ENCODE assay signal across 10 cellular contexts in genomic region chr20:32040142-32040953, GRCh38. TPM values are rescaled to one million over a fixed set of nuclear protein-coding genes. Genes with fewer than 3 reads are reported as not detected.
DNase-seq lines count a peak whose midpoint lies in the region; ATAC-seq and TF ChIP-seq lines count a peak whose summit lies in the region.
"Had no signal": no experiment of that assay in that cellular context is flagged by ENCODE, and none has a peak within 500 bp of the region (broad histone marks: within the 10 kb centered on the region; RNA-seq: fewer than 3 reads in every experiment).

No MANE protein-coding gene starts in this region.

- H3K27me3 ChIP-seq in breast epithelium (peaks cover 0 to 15% of the 10 kb centered on the region in 2 donors), transverse colon (peaks cover 28% of the 10 kb centered on the region)
- H3K27me3 ChIP-seq: ovary had no signal

- TF ChIP-seq POLR2A in breast epithelium (IDR thresholded peaks at IDR 0.05) (no peak), transverse colon (IDR thresholded peaks at IDR 0.05) (no peak)

- no peaks in the 10 kb centered on the region for H3K36me3 Mint-ChIP-seq in chondrocyte (ENCODE audit: low read depth)

- H3K36me3 ChIP-seq in breast epithelium, result no peaks in the 10 kb centered on the region
- H3K36me3 ChIP-seq in transverse colon, result no peaks in the 10 kb centered on the region
- H3K36me3 ChIP-seq: ovary had no signal

- in situ Hi-C loops in T47D (cut with HindIII; ENCODE audit: low pct_unique_long_range_greater_than_20kb, low sequenced_read_pairs) (no loop called here), transverse colon (cut with MboI; ENCODE audit: low pct_ligation_motif_present in 1 of 4, low pct_unique_long_range_greater_than_20kb in 1 of 4, low sequenced_read_pairs in 3 of 4) (no loop called here), ACHN (cut with HindIII; ENCODE audit: low pct_ligation_motif_present, low pct_unique_long_range_greater_than_20kb, low sequenced_read_pairs) (no loop called here)

- H3K4me1 ChIP-seq in breast epithelium (no peaks in the 10 kb centered on the region), transverse colon (no peaks in the 10 kb centered on the region)

- peak; percentile 61 to 87 for DNase-seq in T47D (ENCODE audit: low read depth in 1 of 2, low spot score in 1 of 2)
- DNase-seq in breast epithelium (ENCODE audit: low spot score in 2 of 2), result no peak
- peak; percentile 58 for DNase-seq in NCI-H1048 (lab: John Stamatoyannopoulos, UW)
- peak; percentile 85 for DNase-seq in germinal center (ENCODE audit: low spot score)
- peak; percentile 30 for DNase-seq in transverse colon
- DNase-seq in ACHN, result no peak
- no peak for DNase-seq in chondrocyte (ENCODE audit: low spot score)
- DNase-seq: ovary had no signal

- WGBS in transverse colon (ENCODE audit: low coverage in 1 of 2), 2 donors, result 33% methylated on average over 10 of the region's 10 CpGs; no CpG with 5 or more reads in 1 of the 2 donors

- TF ChIP-seq EP300 in transverse colon (IDR thresholded peaks at IDR 0.05; ENCODE audit: low read depth), result no peak

- intact Hi-C loops in breast epithelium (cut with DNase I; ENCODE audit: low total_unique reads), result loop anchor here (5.0 kb wide), 1 partner anchor 1017 kb away; no protein-coding TSS in a partner anchor
- intact Hi-C loops in transverse colon (cut with DNase I; ENCODE audit: low total_unique reads), result no loop called here

- no peak overlapping the region for H3K4me3 Mint-ChIP-seq in chondrocyte (ENCODE audit: unreplicated experiment)

- H3K9me3 ChIP-seq in breast epithelium, result no peaks in the 10 kb centered on the region
- H3K9me3 ChIP-seq in transverse colon, result no peaks in the 10 kb centered on the region
- H3K9me3 ChIP-seq: ovary had no signal

- H3K4me3 ChIP-seq in breast epithelium, result no peak overlapping the region
- no peak overlapping the region for H3K4me3 ChIP-seq in transverse colon
- H3K4me3 ChIP-seq: ovary had no signal

- H3K27ac ChIP-seq in breast epithelium (no peak overlapping the region), transverse colon (no peak overlapping the region)
- H3K27ac ChIP-seq: ovary, VCaP had no signal

- H3K4me1 Mint-ChIP-seq in chondrocyte (ENCODE audit: low read depth), result peaks cover 39% of the 10 kb centered on the region

- no peak overlapping the region for H3K27ac Mint-ChIP-seq in chondrocyte (ENCODE audit: unreplicated experiment)

- peaks cover 8% of the 10 kb centered on the region for H3K9me3 Mint-ChIP-seq in chondrocyte (ENCODE audit: low read depth)

- TF ChIP-seq CTCF in breast epithelium (IDR thresholded peaks at IDR 0.05) (no peak), transverse colon (IDR thresholded peaks at IDR 0.05) (no peak), chondrocyte (IDR thresholded peaks at IDR 0.05) (no peak)

- ATAC-seq in GM18870 (IDR thresholded peaks at IDR 0.05; ENCODE audit: unreplicated experiment), result no peak

- H3K27me3 Mint-ChIP-seq in chondrocyte (ENCODE audit: low read depth), result peaks cover 28% of the 10 kb centered on the region

RNA-seq across cellular contexts. Expression of gene HCK, which starts 11.7 kb away (rescaled TPM):
- total RNA-seq in breast epithelium, result 10 to 100 TPM; 10.2 to 27.4 (median 16.0) TPM
- 10 to 100 TPM in 3 of 4 donors, 1 to 10 TPM in 1; 9.7 to 22.7 (median 11.7) TPM for total RNA-seq in transverse colon
- total RNA-seq in chondrocyte, result not detected in 3 replicates

RNA-seq across cellular contexts. Expression of gene CCM2L, which starts 30.1 kb away (rescaled TPM):
- total RNA-seq in breast epithelium (1 to 10 TPM; 2.8 to 9.2 (median 4.6) TPM), transverse colon (1 to 10 TPM; 1.7 to 4.9 (median 3.0) TPM), chondrocyte (not detected in 3 replicates)

Comparison
In these comparisons a context has a peak if more than half of its experiments do, and no peak if none do; other contexts are left out.
1. DNase-seq: peak in T47D (2 of 2), NCI-H1048 (single experiment), germinal center (single experiment) and transverse colon (single experiment); none in breast epithelium (0 of 2), ACHN (single experiment) and chondrocyte (single experiment).
2. RNA of gene HCK, which starts 11.7 kb away (total RNA-seq): 10.2 to 27.4 TPM in breast epithelium and 9.7 to 22.7 TPM in transverse colon; not detected in chondrocyte; every median in the first group is over 10 times any median in the second.